ENCODE assay signal across 12 cellular contexts in genomic region chr7:129843982-129844840, GRCh38.
DNase-seq lines count a peak whose midpoint lies in the region; ATAC-seq and TF ChIP-seq lines count a peak whose summit lies in the region.
"Had no signal": no experiment of that assay in that cellular context is flagged by ENCODE, and none has a peak within 500 bp of the region (broad histone marks: within the 10 kb centered on the region; RNA-seq: fewer than 3 reads in every experiment).

No MANE protein-coding gene starts in this region.

- H3K27me3 ChIP-seq in mammary epithelial cell (ENCODE audit: insufficient read depth, low read length): no peaks in the 10 kb centered on the region
- no peaks in the 10 kb centered on the region for H3K27me3 ChIP-seq in gastroesophageal sphincter
- H3K27me3 ChIP-seq in ovary: no peaks in the 10 kb centered on the region
- H3K27me3 ChIP-seq: pancreas, SJCRH30, uterus had no signal

- H3K4me1 ChIP-seq in OCI-LY7 (ENCODE audit: insufficient read depth, low read length, poor library complexity, severe bottlenecking) (peaks cover 22% of the 10 kb centered on the region), mammary epithelial cell (ENCODE audit: insufficient read depth, low read length) (peaks cover 58% of the 10 kb centered on the region), gastroesophageal sphincter (peaks cover 0 to 51% (median 14%) of the 10 kb centered on the region in 3 donors), ovary (ENCODE audit: insufficient read depth) (peaks cover 12% of the 10 kb centered on the region)

- H2AFZ ChIP-seq in OCI-LY7 (ENCODE audit: low read length): peak overlapping the region; percentile 14; the same call in 1 of the 2 replicates
- no peak overlapping the region for H2AFZ ChIP-seq in mammary epithelial cell (ENCODE audit: low read depth, low read length)

- H3K79me2 ChIP-seq in OCI-LY7 (ENCODE audit: insufficient read depth, low read depth, low read length) (no peaks in the 10 kb centered on the region), mammary epithelial cell (ENCODE audit: insufficient read depth, low read length) (peaks cover 65% of the 10 kb centered on the region)

- H3K4me2 ChIP-seq in OCI-LY7 (ENCODE audit: low read length) (peak overlapping the region; percentile 37), mammary epithelial cell (ENCODE audit: insufficient read depth, low read depth, low read length) (peak overlapping the region; percentile 18)

- CTCF ChIA-PET in OCI-LY7 (lab: Charles Lee; ENCODE audit: unreplicated experiment) (no interaction called here), mammary epithelial cell (lab: Charles Lee; ENCODE audit: low non-redundant PET) (no interaction called here)

- H3K36me3 ChIP-seq in OCI-LY7 (ENCODE audit: insufficient read depth, low read length) (no peaks in the 10 kb centered on the region), mammary epithelial cell (ENCODE audit: insufficient read depth, low read length) (peaks cover 2% of the 10 kb centered on the region), gastroesophageal sphincter (no peaks in the 10 kb centered on the region), ovary (no peaks in the 10 kb centered on the region)
- H3K36me3 ChIP-seq: pancreas, SJCRH30, uterus had no signal

- peak; percentile 23 for DNase-seq in stimulated activated CD4-positive, alpha-beta T cell treated with anti-CD3 and anti-CD28 coated beads, Interleukin-1b, Interleukin-23, amount 100 ng/mL, for 48 hours
- DNase-seq in stimulated activated CD4-positive, alpha-beta T cell treated with anti-CD3 and anti-CD28 coated beads, Interleukin-2, amount 100 ng/mL, for 48 hours: no peak
- DNase-seq in OCI-LY7 (ENCODE audit: low spot score) (peak; percentile 45), mammary epithelial cell (no peak), kidney glomerular epithelial cell (lab: John Stamatoyannopoulos, UW) (no peak), ovary (no peak)
- DNase-seq: Caco-2, pancreas, SJCRH30, uterus had no signal

- H3K9me2 ChIP-seq in OCI-LY7 (ENCODE audit: insufficient read depth, low read length): no peaks in the 10 kb centered on the region

- TF ChIP-seq POLR2A in gastroesophageal sphincter (IDR thresholded peaks at IDR 0.05) (no peak), ovary (IDR thresholded peaks at IDR 0.05) (no peak)

- POLR2A ChIA-PET in OCI-LY7 (lab: Charles Lee): interaction anchor here (1.1 to 1.5 kb wide), 2 partner anchors 10 to 12 kb away, joined by 3 to 8 read pairs; no protein-coding TSS in a partner anchor

- H3K4me3 ChIP-seq in OCI-LY7 (ENCODE audit: low read depth, low read length, poor library complexity, severe bottlenecking): no peak overlapping the region
- no peak overlapping the region for H3K4me3 ChIP-seq in mammary epithelial cell (replicated peaks in 1 of 3; ENCODE audit: insufficient read depth in 1 of 3, low read depth in 2 of 3, low read length in 3 of 3)
- H3K4me3 ChIP-seq in gastroesophageal sphincter: no peak overlapping the region
- H3K4me3 ChIP-seq in ovary: no peak overlapping the region
- H3K4me3 ChIP-seq: pancreas, SJCRH30, uterus had no signal

- H3K27ac ChIP-seq in OCI-LY7 (ENCODE audit: low read depth, low read length, poor library complexity, severe bottlenecking): peak overlapping the region; percentile 1
- no peak overlapping the region for H3K27ac ChIP-seq in mammary epithelial cell (ENCODE audit: insufficient read depth, low read depth, low read length)
- H3K27ac ChIP-seq in gastroesophageal sphincter: no peak overlapping the region
- H3K27ac ChIP-seq in ovary: no peak overlapping the region
- H3K27ac ChIP-seq: pancreas, SJCRH30, uterus had no signal

- H3K9ac ChIP-seq in mammary epithelial cell (ENCODE audit: insufficient read depth, low read length): peak overlapping the region; percentile 24

- no peak for TF ChIP-seq EP300 in gastroesophageal sphincter (IDR thresholded peaks at IDR 0.05)
- no peak for TF ChIP-seq EP300 in ovary (IDR thresholded peaks at IDR 0.05)

- dilution Hi-C loops in mammary epithelial cell (cut with HindIII; ENCODE audit: low sequenced_read_pairs): no loop called here

- intact Hi-C loops in OCI-LY7 (cut with micrococcal nuclease; ENCODE audit: unreplicated experiment): no loop called here
- intact Hi-C loops in mammary epithelial cell (cut with micrococcal nuclease): no loop called here
- intact Hi-C loops in ovary (cut with DNase I): no loop called here

- H3K9me3 ChIP-seq in OCI-LY7 (ENCODE audit: low read length) (no peaks in the 10 kb centered on the region), mammary epithelial cell (replicated peaks; ENCODE audit: insufficient read depth, low read length) (no peaks in the 10 kb centered on the region), gastroesophageal sphincter (no peaks in the 10 kb centered on the region), ovary (no peaks in the 10 kb centered on the region)
- H3K9me3 ChIP-seq: Caco-2, pancreas, SJCRH30, uterus had no signal

- BruUV-seq in OCI-LY7 (replicated peaks; lab: Mats Ljungman, UMichigan) (no TSS peak), mammary epithelial cell (replicated peaks; lab: Mats Ljungman, UMichigan) (no TSS peak)

- no peak for TF ChIP-seq CTCF in OCI-LY7 (conservative IDR thresholded peaks at IDR 0.05; ENCODE audit: low read length)
- TF ChIP-seq CTCF in mammary epithelial cell (conservative IDR thresholded peaks at IDR 0.05 in 1 of 2, IDR thresholded peaks at IDR 0.05 in 1 of 2; ENCODE audit: extremely low read depth in 1 of 2, insufficient read depth in 1 of 2, low read depth in 1 of 2, low read length in 2 of 2): no peak
- TF ChIP-seq CTCF in gastroesophageal sphincter (IDR thresholded peaks at IDR 0.05): no peak
- TF ChIP-seq CTCF in ovary (IDR thresholded peaks at IDR 0.05): no peak

- no peak for ATAC-seq in gastroesophageal sphincter
- no peak for ATAC-seq in HG03432 (IDR thresholded peaks at IDR 0.05; ENCODE audit: unreplicated experiment)

- in situ Hi-C loops in mammary epithelial cell (cut with MboI; ENCODE audit: low sequenced_read_pairs in 2 of 2): loop anchor here in 1 of 2 donors (25.0 kb wide), 1 partner anchor 168 kb away; no protein-coding TSS in a partner anchor

- WGBS in mammary epithelial cell (ENCODE audit: low coverage, missing lambda C conversion rate): 81% methylated on average over 7 of the region's 7 CpGs
- WGBS in gastroesophageal sphincter (ENCODE audit: low coverage in 1 of 2), 2 donors: 78 to 84% methylated on average over 6 to 7 of the region's 7 CpGs
- 76 to 81% (median 79%) methylated on average over 7 of the region's 7 CpGs for WGBS in ovary, 3 donors

- H4K20me1 ChIP-seq in OCI-LY7 (ENCODE audit: insufficient read depth, low read length) (no peaks in the 10 kb centered on the region), mammary epithelial cell (ENCODE audit: insufficient read depth, low read length) (no peaks in the 10 kb centered on the region)

Comparison
In these comparisons a context has a peak if more than half of its experiments do, and no peak if none do; other contexts are left out.
1. DNase-seq: peak in stimulated activated CD4-positive, alpha-beta T cell treated with anti-CD3 and anti-CD28 coated beads, Interleukin-1b, Interleukin-23, amount 100 ng/mL, for 48 hours (single experiment) and OCI-LY7 (single experiment); none in stimulated activated CD4-positive, alpha-beta T cell treated with anti-CD3 and anti-CD28 coated beads, Interleukin-2, amount 100 ng/mL, for 48 hours (0 of 2), mammary epithelial cell (single experiment), kidney glomerular epithelial cell (single experiment) and ovary (0 of 5).